ENCODE assay signal across 1 cellular context in genomic region chr9:110580850-110581249, GRCh38.
TF ChIP-seq lines count a peak whose summit lies in the region.

No MANE protein-coding gene starts in this region.

TF ChIP-seq in GM23338, 12 proteins besides CTCF, POLR2A, EP300 and RAD21 (continued from another document):
- TF ChIP-seq ZNF462 (CRISPR knock-in tag; IDR thresholded peaks at IDR 0.05) = no peak
- no peak for TF ChIP-seq EZH2 (IDR thresholded peaks at IDR 0.05; ENCODE audit: low read depth, unreplicated experiment)
- TF ChIP-seq ZNF331 (CRISPR knock-in tag; IDR thresholded peaks at IDR 0.05; ENCODE audit: low read depth) = no peak
- no peak for TF ChIP-seq ETS1 (IDR thresholded peaks at IDR 0.05)
- TF ChIP-seq JUNB (IDR thresholded peaks at IDR 0.05; ENCODE audit: unreplicated experiment) = no peak
- TF ChIP-seq POLR2AphosphoS5 (IDR thresholded peaks at IDR 0.05; ENCODE audit: low read depth) = no peak
- no peak for TF ChIP-seq NANOG (IDR thresholded peaks at IDR 0.05; ENCODE audit: borderline replicate concordance)
- no peak for TF ChIP-seq CREB1 (CRISPR knock-in tag; IDR thresholded peaks at IDR 0.05; ENCODE audit: low read depth)
- no peak for TF ChIP-seq ZNF114 (CRISPR knock-in tag; IDR thresholded peaks at IDR 0.05)
- no peak for TF ChIP-seq REST (IDR thresholded peaks at IDR 0.05; ENCODE audit: unreplicated experiment)
- no peak for TF ChIP-seq EZH2phosphoT487 (IDR thresholded peaks at IDR 0.05; ENCODE audit: unreplicated experiment)
